In genomic region chr11:107457205-107457557, GRCh38 we compare ENCODE assay signal across 8 cellular contexts. TPM values are rescaled to one million over a fixed set of nuclear protein-coding genes. Genes with fewer than 3 reads are reported as not detected.
DNase-seq lines count a peak whose midpoint lies in the region; ATAC-seq and TF ChIP-seq lines count a peak whose summit lies in the region.

No MANE protein-coding gene starts in this region.

- peak overlapping the region; percentile 93 for H3K4me3 Mint-ChIP-seq in Caco-2 (ENCODE audit: unreplicated experiment)
- peak overlapping the region; percentile 85 for H3K4me3 Mint-ChIP-seq in activated CD4-positive, alpha-beta T cell treated with anti-CD3 and anti-CD28 coated beads, Interleukin-2, amount 10 ng/mL, durations not matched to agents 24 days and 14 days

- H3K27ac Mint-ChIP-seq in Caco-2 (ENCODE audit: unreplicated experiment) = peak overlapping the region; percentile 94
- peak overlapping the region; percentile 87 for H3K27ac Mint-ChIP-seq in activated CD4-positive, alpha-beta T cell treated with anti-CD3 and anti-CD28 coated beads, Interleukin-2, amount 10 ng/mL, durations not matched to agents 24 days and 14 days

- H3K4me1 ChIP-seq in Caco-2 (no peaks in the 10 kb centered on the region), parathyroid adenoma (peaks cover 4% of the 10 kb centered on the region)

- H3K4me1 Mint-ChIP-seq in Caco-2 (ENCODE audit: low read depth, unreplicated experiment) = peaks cover 26% of the 10 kb centered on the region
- H3K4me1 Mint-ChIP-seq in activated CD4-positive, alpha-beta T cell treated with anti-CD3 and anti-CD28 coated beads, Interleukin-2, amount 10 ng/mL, durations not matched to agents 24 days and 14 days = peaks cover 23% of the 10 kb centered on the region

- H3K36me3 ChIP-seq in Caco-2 (ENCODE audit: control insufficient read depth, insufficient read depth, low read length) (0 out of 2 replicates have a peak, but pooled peaks cover 3% of the 10 kb centered on the region), parathyroid adenoma (ENCODE audit: control insufficient read depth, insufficient read depth, low read length) (no peaks in the 10 kb centered on the region)

- TF ChIP-seq CTCF in Caco-2 (IDR thresholded peaks at IDR 0.05; ENCODE audit: insufficient read depth in 1 of 2, low read depth in 1 of 2, low read length in 1 of 2, severe bottlenecking in 1 of 2, unreplicated experiment in 1 of 2) = no peak
- no peak for TF ChIP-seq CTCF in fibroblast of villous mesenchyme (IDR thresholded peaks at IDR 0.05; ENCODE audit: insufficient read depth, low read depth, low read length)
- no peak for TF ChIP-seq CTCF in parathyroid adenoma (IDR thresholded peaks at IDR 0.05)

- H3K9ac ChIP-seq in parathyroid adenoma = peak overlapping the region; percentile 37

- BruUV-seq in Caco-2 (replicated peaks; lab: Mats Ljungman, UMichigan) = TSS peak; percentile 76

- peak overlapping the region; percentile 74 for H3K4me2 ChIP-seq in parathyroid adenoma (ENCODE audit: low read length)

- H3K36me3 Mint-ChIP-seq in Caco-2 (ENCODE audit: insufficient read depth, unreplicated experiment) = peaks cover 12% of the 10 kb centered on the region
- H3K36me3 Mint-ChIP-seq in activated CD4-positive, alpha-beta T cell treated with anti-CD3 and anti-CD28 coated beads, Interleukin-2, amount 10 ng/mL, durations not matched to agents 24 days and 14 days (ENCODE audit: low read depth) = peaks cover 16% of the 10 kb centered on the region

- CTCF ChIA-PET in Caco-2 (lab: Charles Lee) = interaction anchor here (0.6 to 1.3 kb wide), 4 partner anchors 92 to 1370 kb away, joined by 3 to 4 read pairs (median 3); no protein-coding TSS in a partner anchor

- peaks cover 4% of the 10 kb centered on the region for H3K79me2 ChIP-seq in parathyroid adenoma

- no peaks in the 10 kb centered on the region for H3K9me3 Mint-ChIP-seq in Caco-2 (ENCODE audit: unreplicated experiment)
- H3K9me3 Mint-ChIP-seq in activated CD4-positive, alpha-beta T cell treated with anti-CD3 and anti-CD28 coated beads, Interleukin-2, amount 10 ng/mL, durations not matched to agents 24 days and 14 days = peaks cover 4% of the 10 kb centered on the region

- H3K9me3 ChIP-seq in Caco-2 = no peaks in the 10 kb centered on the region
- no peaks in the 10 kb centered on the region for H3K9me3 ChIP-seq in parathyroid adenoma (ENCODE audit: control insufficient read depth, low read length)

- H3K27me3 ChIP-seq in Caco-2 (replicated peaks; ENCODE audit: control insufficient read depth, insufficient read depth, low read length) (no peaks in the 10 kb centered on the region), parathyroid adenoma (ENCODE audit: control insufficient read depth, insufficient read depth, low read length) (no peaks in the 10 kb centered on the region)

- POLR2A ChIA-PET in Caco-2 (lab: Charles Lee) = interaction anchor here (0.5 to 1.3 kb wide), 4 partner anchors 48 to 1380 kb away, joined by 3 to 4 read pairs (median 3); partner anchors contain the start of genes AASDHPPT and KBTBD3

- intact Hi-C loops in Caco-2 (cut with micrococcal nuclease; ENCODE audit: unreplicated experiment) = loop anchor here (2.0 to 10.0 kb wide), 2 partner anchors 48 to 1382 kb away; partner anchors contain the start of genes AASDHPPT and KBTBD3
- intact Hi-C loops in activated CD4-positive, alpha-beta T cell treated with anti-CD3 and anti-CD28 coated beads, Interleukin-2, amount 10 ng/mL, durations not matched to agents 24 days and 14 days (cut with micrococcal nuclease) = loop anchor here (1.0 to 10.0 kb wide), 3 partner anchors 108 to 1435 kb away; partner anchors contain the start of genes AASDHPPT, ALKBH8, KBTBD3 and MSANTD4

- peak overlapping the region; percentile 93 for H2AFZ ChIP-seq in parathyroid adenoma

- DNase-seq in Caco-2 (no peak), fibroblast of villous mesenchyme (ENCODE audit: low read depth) (no peak), NCI-H1092 (lab: John Stamatoyannopoulos, UW) (no peak), NCI-H128 (lab: John Stamatoyannopoulos, UW; ENCODE audit: unreplicated experiment) (no peak)
- peak; percentile 69 for DNase-seq in activated CD4-positive, alpha-beta T cell treated with anti-CD3 and anti-CD28 coated beads, Interleukin-2, amount 10 ng/mL, durations not matched to agents 24 days and 14 days

- H3K4me3 ChIP-seq in Caco-2 (ENCODE audit: low read depth, low read length) (peak overlapping the region; percentile 73), fibroblast of villous mesenchyme (ENCODE audit: low read depth, low read length) (peak overlapping the region; percentile 99), parathyroid adenoma (ENCODE audit: low read depth, low read length) (peak overlapping the region; percentile 61)

- peak; percentile 34 for ATAC-seq in GM19452 (IDR thresholded peaks at IDR 0.05; ENCODE audit: unreplicated experiment)
- ATAC-seq in HG03460 (IDR thresholded peaks at IDR 0.05; ENCODE audit: unreplicated experiment) = peak; percentile 40

- H3K27ac ChIP-seq in parathyroid adenoma = peak overlapping the region; percentile 67

- peaks cover 2% of the 10 kb centered on the region for H3K27me3 Mint-ChIP-seq in Caco-2 (ENCODE audit: insufficient read depth, unreplicated experiment)
- peaks cover 4% of the 10 kb centered on the region for H3K27me3 Mint-ChIP-seq in activated CD4-positive, alpha-beta T cell treated with anti-CD3 and anti-CD28 coated beads, Interleukin-2, amount 10 ng/mL, durations not matched to agents 24 days and 14 days

RNA-seq across cellular contexts. Expression of gene CWF19L2, which starts 0.4 kb away (rescaled TPM):
- 22.9 and 24.1 TPM in 2 replicates for total RNA-seq in Caco-2 (2022)
- 16.1 and 17.6 TPM in 2 replicates for total RNA-seq in activated CD4-positive, alpha-beta T cell treated with anti-CD3 and anti-CD28 coated beads, Interleukin-2, amount 10 ng/mL, durations not matched to agents 24 days and 14 days
- 9.3 and 11.2 TPM in 2 replicates for total RNA-seq in fibroblast of villous mesenchyme
